8 cellular contexts compared by ENCODE assay signal in the genomic region with DNA sequence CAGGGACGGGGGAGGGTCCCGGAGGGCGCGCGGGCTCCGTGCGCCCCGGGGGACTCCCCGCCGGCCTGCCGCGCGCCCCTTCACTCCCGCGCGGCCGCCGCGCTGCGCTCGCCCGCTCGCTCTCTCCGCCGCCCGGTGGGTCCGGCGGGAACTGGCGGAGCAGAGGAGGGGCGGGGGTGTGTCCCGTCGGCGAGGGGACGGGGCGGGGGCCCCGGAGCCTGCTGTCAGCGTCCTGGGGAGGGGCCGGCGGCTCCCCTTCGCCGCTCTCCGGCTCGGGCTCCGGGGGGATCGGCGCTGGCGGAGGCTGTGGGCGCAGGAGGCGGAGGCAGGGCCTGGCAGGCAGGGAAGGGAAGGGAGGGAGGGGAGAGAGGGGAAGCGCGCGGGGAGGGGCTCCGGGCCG. TPM values are rescaled to one million over a fixed set of nuclear protein-coding genes. Genes with fewer than 3 reads are reported as not detected.
A peak's percentile ranks its signal among the peaks of the same experiment; 100 is the strongest.
DNase-seq lines count a peak whose midpoint lies in the region; ATAC-seq, FAIRE-seq and TF ChIP-seq lines count a peak whose summit lies in the region.

A gene with protein sequence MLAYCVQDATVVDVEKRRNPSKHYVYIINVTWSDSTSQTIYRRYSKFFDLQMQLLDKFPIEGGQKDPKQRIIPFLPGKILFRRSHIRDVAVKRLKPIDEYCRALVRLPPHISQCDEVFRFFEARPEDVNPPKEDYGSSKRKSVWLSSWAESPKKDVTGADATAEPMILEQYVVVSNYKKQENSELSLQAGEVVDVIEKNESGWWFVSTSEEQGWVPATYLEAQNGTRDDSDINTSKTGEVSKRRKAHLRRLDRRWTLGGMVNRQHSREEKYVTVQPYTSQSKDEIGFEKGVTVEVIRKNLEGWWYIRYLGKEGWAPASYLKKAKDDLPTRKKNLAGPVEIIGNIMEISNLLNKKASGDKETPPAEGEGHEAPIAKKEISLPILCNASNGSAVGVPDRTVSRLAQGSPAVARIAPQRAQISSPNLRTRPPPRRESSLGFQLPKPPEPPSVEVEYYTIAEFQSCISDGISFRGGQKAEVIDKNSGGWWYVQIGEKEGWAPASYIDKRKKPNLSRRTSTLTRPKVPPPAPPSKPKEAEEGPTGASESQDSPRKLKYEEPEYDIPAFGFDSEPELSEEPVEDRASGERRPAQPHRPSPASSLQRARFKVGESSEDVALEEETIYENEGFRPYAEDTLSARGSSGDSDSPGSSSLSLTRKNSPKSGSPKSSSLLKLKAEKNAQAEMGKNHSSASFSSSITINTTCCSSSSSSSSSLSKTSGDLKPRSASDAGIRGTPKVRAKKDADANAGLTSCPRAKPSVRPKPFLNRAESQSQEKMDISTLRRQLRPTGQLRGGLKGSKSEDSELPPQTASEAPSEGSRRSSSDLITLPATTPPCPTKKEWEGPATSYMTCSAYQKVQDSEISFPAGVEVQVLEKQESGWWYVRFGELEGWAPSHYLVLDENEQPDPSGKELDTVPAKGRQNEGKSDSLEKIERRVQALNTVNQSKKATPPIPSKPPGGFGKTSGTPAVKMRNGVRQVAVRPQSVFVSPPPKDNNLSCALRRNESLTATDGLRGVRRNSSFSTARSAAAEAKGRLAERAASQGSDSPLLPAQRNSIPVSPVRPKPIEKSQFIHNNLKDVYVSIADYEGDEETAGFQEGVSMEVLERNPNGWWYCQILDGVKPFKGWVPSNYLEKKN (minus strand): TSS at position 153 of the 400 bp plus-strand sequence. CDS start 310 bp downstream, outside the sequence.

- peak within 1 kb of the TSS; percentile 81 for H3K4me3 ChIP-seq in AG10803 (ENCODE audit: low read length)
- H3K4me3 ChIP-seq in HUES64 (ENCODE audit: low read length), result peak within 1 kb of the TSS; percentile 65
- peak within 1 kb of the TSS; percentile 70 for H3K4me3 ChIP-seq in fibroblast of mammary gland (ENCODE audit: control insufficient read depth, low read depth, low read length)

- H3K4me1 Mint-ChIP-seq in activated CD4-positive, alpha-beta memory T cell treated with anti-CD3 and anti-CD28 coated beads for 36 hours (ENCODE audit: low read depth), result peaks cover 14% of the 10 kb centered on the region
- H3K4me1 Mint-ChIP-seq in naive thymus-derived CD8-positive, alpha-beta T cell, result peaks cover 7 to 24% (median 19%) of the 10 kb centered on the region in 4 donors

- peak within 1 kb of the TSS; percentile 79 for H3K4me3 Mint-ChIP-seq in activated CD4-positive, alpha-beta memory T cell treated with anti-CD3 and anti-CD28 coated beads for 36 hours
- peak within 1 kb of the TSS; percentile 67 to 86 (median 82) for H3K4me3 Mint-ChIP-seq in naive thymus-derived CD8-positive, alpha-beta T cell

- intact Hi-C loops in activated CD4-positive, alpha-beta memory T cell treated with anti-CD3 and anti-CD28 coated beads for 36 hours (cut with micrococcal nuclease), result no loop called here

- DNase-seq in AG10803 (ENCODE audit: low read depth) (peak; percentile 24), fibroblast of mammary gland (ENCODE audit: low read depth) (no peak), NCI-H187 treated with DMSO at 0.1 percent for 48 hours (lab: John Stamatoyannopoulos, UW) (no peak), NCI-H226 (no peak), RCC 7860 (ENCODE audit: low spot score) (no peak)
- peak; percentile 37 for DNase-seq in activated CD4-positive, alpha-beta memory T cell treated with anti-CD3 and anti-CD28 coated beads for 36 hours
- DNase-seq in naive thymus-derived CD8-positive, alpha-beta T cell, result peak in 3 of 10 donors; percentile 5 to 13 (median 10)

- H3K27me3 ChIP-seq in HUES64 (ENCODE audit: insufficient read depth, low read length), result peaks cover 50% of the 10 kb centered on the region

- H3K9ac ChIP-seq in HUES64 (ENCODE audit: low read depth, low read length), result peak within 1 kb of the TSS; percentile 16; the same call in 1 of the 2 replicates

- CTCF ChIA-PET in activated CD4-positive, alpha-beta memory T cell treated with anti-CD3 and anti-CD28 coated beads for 36 hours (lab: Charles Lee), result interaction anchor here (0.7 to 9.8 kb wide), 11 partner anchors 12 to 169 kb away, joined by 3 to 161 read pairs (median 4); no protein-coding TSS in a partner anchor

- no peaks in the 10 kb centered on the region for H3K9me3 Mint-ChIP-seq in activated CD4-positive, alpha-beta memory T cell treated with anti-CD3 and anti-CD28 coated beads for 36 hours
- H3K9me3 Mint-ChIP-seq in naive thymus-derived CD8-positive, alpha-beta T cell, result no peaks in the 10 kb centered on the region

- no peak within 1 kb of the TSS for H3K27ac ChIP-seq in HUES64 (ENCODE audit: low read depth, low read length)

- H3K36me3 ChIP-seq in HUES64 (ENCODE audit: insufficient read depth, low read length), result no peaks in the 10 kb centered on the region

- H3K4me1 ChIP-seq in HUES64 (ENCODE audit: insufficient read depth, low read length), result peaks cover 11% of the 10 kb centered on the region; the same call in 1 of the 2 replicates

- TF ChIP-seq CTCF in AG10803 (conservative IDR thresholded peaks at IDR 0.05; ENCODE audit: low read length), result no peak
- TF ChIP-seq CTCF in fibroblast of mammary gland (conservative IDR thresholded peaks at IDR 0.05; ENCODE audit: control insufficient read depth, insufficient read depth, low read depth, low read length), result no peak

- H3K9me3 ChIP-seq in HUES64 (ENCODE audit: insufficient read depth, low read depth, low read length), result no peaks in the 10 kb centered on the region

- no peak within 1 kb of the TSS for H3K27ac Mint-ChIP-seq in activated CD4-positive, alpha-beta memory T cell treated with anti-CD3 and anti-CD28 coated beads for 36 hours
- H3K27ac Mint-ChIP-seq in naive thymus-derived CD8-positive, alpha-beta T cell, result peak within 1 kb of the TSS in 3 of 10 donors; percentile 34 to 60 (median 50)

- under 1% methylated on average over 53 of the region's 54 CpGs for WGBS in HUES64

- ATAC-seq in naive thymus-derived CD8-positive, alpha-beta T cell, result peak; percentile 38 to 66

- no peaks in the 10 kb centered on the region for H3K36me3 Mint-ChIP-seq in activated CD4-positive, alpha-beta memory T cell treated with anti-CD3 and anti-CD28 coated beads for 36 hours
- H3K36me3 Mint-ChIP-seq in naive thymus-derived CD8-positive, alpha-beta T cell, result peaks cover 0 to 5% (median 3%) of the 10 kb centered on the region in 3 donors

- POLR2A ChIA-PET in activated CD4-positive, alpha-beta memory T cell treated with anti-CD3 and anti-CD28 coated beads for 36 hours (lab: Charles Lee), result no interaction called here
- POLR2A ChIA-PET in naive thymus-derived CD8-positive, alpha-beta T cell (lab: Charles Lee), result no interaction called here

- peaks cover 27% of the 10 kb centered on the region for H3K27me3 Mint-ChIP-seq in activated CD4-positive, alpha-beta memory T cell treated with anti-CD3 and anti-CD28 coated beads for 36 hours
- H3K27me3 Mint-ChIP-seq in naive thymus-derived CD8-positive, alpha-beta T cell, result peaks cover 22 to 41% (median 37%) of the 10 kb centered on the region in 5 donors

- FAIRE-seq in RCC 7860 (lab: Jason Lieb, UNC), result no peak

RNA-seq across cellular contexts. Expression of the gene that starts here (rescaled TPM):
- polyA plus RNA-seq in HUES64 (2013, experiment 1 of 2), result 5.3 TPM
- polyA plus RNA-seq in HUES64 (2013, experiment 2 of 2), result 7.9 TPM
- 10 to 100 TPM in 1 of 2 experiments, 1 to 10 TPM in 1; 10.0 to 10.3 TPM for total RNA-seq in activated CD4-positive, alpha-beta memory T cell treated with anti-CD3 and anti-CD28 coated beads for 36 hours
- 10 to 100 TPM; 21.5 to 22.4 TPM for total RNA-seq in naive thymus-derived CD8-positive, alpha-beta T cell
- polyA plus RNA-seq in naive thymus-derived CD8-positive, alpha-beta T cell, result under 1 TPM; 0.09 to 0.50 (median 0.29) TPM

Comparison
In these comparisons a context has a peak if more than half of its experiments do, and no peak if none do; other contexts are left out.
1. DNase-seq: peak in AG10803 (single experiment) and activated CD4-positive, alpha-beta memory T cell treated with anti-CD3 and anti-CD28 coated beads for 36 hours (single experiment); none in fibroblast of mammary gland (single experiment), NCI-H187 treated with DMSO at 0.1 percent for 48 hours (single experiment), NCI-H226 (single experiment) and RCC 7860 (single experiment).
2. Peak in every context shown above with its lines, with median percentiles within 50 percentile points of each other: H3K4me3 ChIP-seq.